8 cellular contexts compared by ENCODE assay signal in genomic region chr9:37747271-37747753, GRCh38. TPM values are rescaled to one million over a fixed set of nuclear protein-coding genes. Genes with fewer than 3 reads are reported as not detected.
A peak's percentile ranks its signal among the peaks of the same experiment; 100 is the strongest.
DNase-seq lines count a peak whose midpoint lies in the region; ATAC-seq, FAIRE-seq and TF ChIP-seq lines count a peak whose summit lies in the region.

No MANE protein-coding gene starts in this region.

- H3K4me3 ChIP-seq in ACC112 (ENCODE audit: low read depth, low read length) = no peak overlapping the region
- no peak overlapping the region for H3K4me3 ChIP-seq in osteoblast (ENCODE audit: insufficient read depth, low read length)

- no peak overlapping the region for H3K27ac ChIP-seq in ACC112 (ENCODE audit: low read depth, low read length)
- no peak overlapping the region for H3K27ac ChIP-seq in foreskin keratinocyte
- no peak overlapping the region for H3K27ac ChIP-seq in osteoblast (ENCODE audit: low read depth, low read length)

- H3K79me2 ChIP-seq in ACC112 (ENCODE audit: control insufficient read depth, insufficient read depth, low read length, unreplicated experiment) (no peaks in the 10 kb centered on the region), osteoblast (ENCODE audit: insufficient read depth, low read length) (no peaks in the 10 kb centered on the region)

- no peaks in the 10 kb centered on the region for H3K4me1 Mint-ChIP-seq in activated T-helper 1 cell treated with anti-CD3 and anti-CD28 coated beads, Interleukin-12 subunit alpha, Interleukin-12 subunit beta, Interleukin-2, Interleukin-4 antibody, amounts not matched to agents 30 ng/mL and 10 ng/mL and 1 ng/mL, durations not matched to agents 14 hours and 24 hours and 36 hours (ENCODE audit: low read depth)

- intact Hi-C loops in activated T-helper 1 cell treated with anti-CD3 and anti-CD28 coated beads, Interleukin-12 subunit alpha, Interleukin-12 subunit beta, Interleukin-2, Interleukin-4 antibody, amounts not matched to agents 30 ng/mL and 10 ng/mL and 1 ng/mL, durations not matched to agents 14 hours and 24 hours and 36 hours (cut with micrococcal nuclease) = loop anchor here (5.0 kb wide), 2 partner anchors 95 to 340 kb away; no protein-coding TSS in a partner anchor

- H3K27ac Mint-ChIP-seq in activated T-helper 1 cell treated with anti-CD3 and anti-CD28 coated beads, Interleukin-12 subunit alpha, Interleukin-12 subunit beta, Interleukin-2, Interleukin-4 antibody, amounts not matched to agents 30 ng/mL and 10 ng/mL and 1 ng/mL, durations not matched to agents 14 hours and 24 hours and 36 hours = no peak overlapping the region

- peak overlapping the region; percentile 24 for H2AFZ ChIP-seq in ACC112 (ENCODE audit: low read length, unreplicated experiment)
- no peak overlapping the region for H2AFZ ChIP-seq in osteoblast (ENCODE audit: low read length)

- no peaks in the 10 kb centered on the region for H3K36me3 Mint-ChIP-seq in activated T-helper 1 cell treated with anti-CD3 and anti-CD28 coated beads, Interleukin-12 subunit alpha, Interleukin-12 subunit beta, Interleukin-2, Interleukin-4 antibody, amounts not matched to agents 30 ng/mL and 10 ng/mL and 1 ng/mL, durations not matched to agents 14 hours and 24 hours and 36 hours (ENCODE audit: low read depth)

- H3K4me1 ChIP-seq in ACC112 (ENCODE audit: control insufficient read depth, insufficient read depth, low read length, unreplicated experiment) (no peaks in the 10 kb centered on the region), foreskin keratinocyte (no peaks in the 10 kb centered on the region), osteoblast (ENCODE audit: insufficient read depth, low read length) (no peaks in the 10 kb centered on the region)

- H3K27me3 Mint-ChIP-seq in activated T-helper 1 cell treated with anti-CD3 and anti-CD28 coated beads, Interleukin-12 subunit alpha, Interleukin-12 subunit beta, Interleukin-2, Interleukin-4 antibody, amounts not matched to agents 30 ng/mL and 10 ng/mL and 1 ng/mL, durations not matched to agents 14 hours and 24 hours and 36 hours (ENCODE audit: insufficient read depth) = peaks cover 4% of the 10 kb centered on the region

- H3K4me2 ChIP-seq in osteoblast (ENCODE audit: insufficient read depth, low read length) = no peak overlapping the region

- in situ Hi-C loops in GM13977 (cut with MboI; ENCODE audit: low pct_unique_long_range_greater_than_20kb, low sequenced_read_pairs, unreplicated experiment) = no loop called here

- H3K4me3 Mint-ChIP-seq in activated T-helper 1 cell treated with anti-CD3 and anti-CD28 coated beads, Interleukin-12 subunit alpha, Interleukin-12 subunit beta, Interleukin-2, Interleukin-4 antibody, amounts not matched to agents 30 ng/mL and 10 ng/mL and 1 ng/mL, durations not matched to agents 14 hours and 24 hours and 36 hours = no peak overlapping the region

- peaks cover 8% of the 10 kb centered on the region; the same call in 1 of the 2 replicates for H3K27me3 ChIP-seq in ACC112 (ENCODE audit: insufficient read depth, low read length)
- H3K27me3 ChIP-seq in foreskin keratinocyte = no peaks in the 10 kb centered on the region
- H3K27me3 ChIP-seq in osteoblast (ENCODE audit: insufficient read depth, low read length) = peaks cover 13% of the 10 kb centered on the region

- peak; percentile 91 for DNase-seq in GM13977 (ENCODE audit: low spot score)
- DNase-seq in HS-5 (ENCODE audit: low read depth) = peak; percentile 36
- peak; percentile 80 for DNase-seq in OCI-M1 (lab: John Stamatoyannopoulos, UW)
- peak; percentile 24 for DNase-seq in activated T-helper 1 cell treated with anti-CD3 and anti-CD28 coated beads, Interleukin-12 subunit alpha, Interleukin-12 subunit beta, Interleukin-2, Interleukin-4 antibody, amounts not matched to agents 30 ng/mL and 10 ng/mL and 1 ng/mL, durations not matched to agents 14 hours and 24 hours and 36 hours (ENCODE audit: low spot score)
- DNase-seq in foreskin keratinocyte = peak; percentile 14 to 47
- DNase-seq in osteoblast (ENCODE audit: insufficient read length, low spot score, missing footprints) = peak; percentile 98
- DNase-seq in urothelium cell line (ENCODE audit: low spot score) = peak; percentile 83

- ATAC-seq in foreskin keratinocyte = peak; percentile 77

- TF ChIP-seq CTCF in GM13977 (IDR thresholded peaks at IDR 0.05; ENCODE audit: extremely low read depth, insufficient read depth, missing control alignments) (peak; percentile 90), foreskin keratinocyte (conservative IDR thresholded peaks at IDR 0.05) (peak; percentile 92), osteoblast (IDR thresholded peaks at IDR 0.05; ENCODE audit: extremely low read depth, low read depth, low read length) (peak; percentile 96)

- FAIRE-seq in urothelium cell line (lab: Jason Lieb, UNC) = no peak

- H4K20me1 ChIP-seq in osteoblast (ENCODE audit: insufficient read depth, low read length) = no peaks in the 10 kb centered on the region

- H3K36me3 ChIP-seq in ACC112 (ENCODE audit: insufficient read depth, low read length) = no peaks in the 10 kb centered on the region
- no peaks in the 10 kb centered on the region for H3K36me3 ChIP-seq in osteoblast (ENCODE audit: insufficient read depth, low read length)

- H3K9me3 ChIP-seq in osteoblast (ENCODE audit: low read depth, low read length) = no peaks in the 10 kb centered on the region

- no peaks in the 10 kb centered on the region for H3K9me3 Mint-ChIP-seq in activated T-helper 1 cell treated with anti-CD3 and anti-CD28 coated beads, Interleukin-12 subunit alpha, Interleukin-12 subunit beta, Interleukin-2, Interleukin-4 antibody, amounts not matched to agents 30 ng/mL and 10 ng/mL and 1 ng/mL, durations not matched to agents 14 hours and 24 hours and 36 hours

RNA-seq across cellular contexts. Expression of gene TRMT10B, which starts 6.3 kb away (rescaled TPM):
- total RNA-seq in activated T-helper 1 cell treated with anti-CD3 and anti-CD28 coated beads, Interleukin-12 subunit alpha, Interleukin-12 subunit beta, Interleukin-2, Interleukin-4 antibody, amounts not matched to agents 30 ng/mL and 10 ng/mL and 1 ng/mL, durations not matched to agents 14 hours and 24 hours and 36 hours = 10.0 and 11.8 TPM in 2 replicates
- 3.8 and 4.3 TPM in 2 replicates for total RNA-seq in foreskin keratinocyte
- 3.6 and 4.5 TPM in 2 replicates for polyA plus RNA-seq in foreskin keratinocyte
- total RNA-seq in osteoblast = 2.9 and 3.3 TPM in 2 replicates

RNA-seq across cellular contexts. Expression of gene EXOSC3, which starts 37.6 kb away (rescaled TPM):
- 94.8 and 116 TPM in 2 replicates for total RNA-seq in activated T-helper 1 cell treated with anti-CD3 and anti-CD28 coated beads, Interleukin-12 subunit alpha, Interleukin-12 subunit beta, Interleukin-2, Interleukin-4 antibody, amounts not matched to agents 30 ng/mL and 10 ng/mL and 1 ng/mL, durations not matched to agents 14 hours and 24 hours and 36 hours
- 40.6 and 51.1 TPM in 2 replicates for total RNA-seq in foreskin keratinocyte
- 62.7 and 83.3 TPM in 2 replicates for polyA plus RNA-seq in foreskin keratinocyte
- total RNA-seq in osteoblast = 24.6 and 39.8 TPM in 2 replicates

RNA-seq across cellular contexts. Expression of gene DCAF10, which starts 53.3 kb away (rescaled TPM):
- 18.5 and 19.4 TPM in 2 replicates for total RNA-seq in activated T-helper 1 cell treated with anti-CD3 and anti-CD28 coated beads, Interleukin-12 subunit alpha, Interleukin-12 subunit beta, Interleukin-2, Interleukin-4 antibody, amounts not matched to agents 30 ng/mL and 10 ng/mL and 1 ng/mL, durations not matched to agents 14 hours and 24 hours and 36 hours
- total RNA-seq in foreskin keratinocyte = 19.3 and 23.2 TPM in 2 replicates
- polyA plus RNA-seq in foreskin keratinocyte = 9.5 and 9.7 TPM in 2 replicates
- 28.6 and 30.4 TPM in 2 replicates for total RNA-seq in osteoblast

Comparison
In these comparisons a context has a peak if more than half of its experiments do, and no peak if none do; other contexts are left out.
1. DNase-seq: peak in every context shown above with its lines; median percentile 98 in osteoblast; 91 in GM13977; 83 in urothelium cell line; 80 in OCI-M1; 36 in HS-5; 30 in foreskin keratinocyte; 24 in activated T-helper 1 cell treated with anti-CD3 and anti-CD28 coated beads, Interleukin-12 subunit alpha, Interleukin-12 subunit beta, Interleukin-2, Interleukin-4 antibody, amounts not matched to agents 30 ng/mL and 10 ng/mL and 1 ng/mL, durations not matched to agents 14 hours and 24 hours and 36 hours.